ENCODE assay signal across 1 cellular context in genomic region chr5:59358005-59358404, GRCh38.
TF ChIP-seq lines count a peak whose summit lies in the region.

No MANE protein-coding gene starts in this region.

TF ChIP-seq in HEK293, 187 proteins besides CTCF, POLR2A, EP300 and RAD21 (continued from another document):
- TF ChIP-seq ZNF449 (tag by site-specific recombination; IDR thresholded peaks at IDR 0.05), result 0 out of 2 replicates have a peak, but pooled peaks have one; percentile 5
